22 cellular contexts compared by ENCODE assay signal in the genomic region with DNA sequence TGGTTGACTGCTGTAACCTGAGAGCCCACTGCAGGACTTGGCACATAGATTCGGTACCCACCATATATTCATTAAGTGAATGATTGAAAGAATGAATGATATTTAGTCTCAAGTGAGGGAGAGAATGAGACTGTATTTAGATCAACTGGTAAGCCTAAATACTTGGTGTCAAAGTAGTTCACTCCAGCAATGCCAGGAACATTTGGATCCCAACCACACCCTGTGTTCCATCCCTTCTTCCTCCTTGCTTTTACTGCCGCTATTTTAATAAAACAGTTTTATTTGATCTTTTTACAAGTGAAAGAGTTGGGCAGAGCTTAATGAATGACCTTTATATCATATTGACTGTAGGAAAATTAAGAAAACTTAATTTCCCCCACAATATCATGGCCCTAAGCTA.
"Had no signal": no experiment of that assay in that cellular context is flagged by ENCODE, and none has a peak within 500 bp of the region (broad histone marks: within the 10 kb centered on the region; RNA-seq: fewer than 3 reads in every experiment).

No MANE protein-coding gene starts in this region.

- H3K36me3 ChIP-seq: colonic mucosa, heart left ventricle, left lung, vagina had no signal

- H3K9me3 Mint-ChIP-seq: central memory CD8-positive, alpha-beta T cell; WTC11 had no signal

- ATAC-seq: activated CD4-positive, alpha-beta T cell treated with anti-CD3 and anti-CD28 coated beads for 36 hours; activated T-helper 17 cell treated with anti-CD3 and anti-CD28 coated beads, Interleukin-2, amount 50 U/mL, for 72 hours; body of pancreas; heart left ventricle; left lung; WTC11 had no signal

- H3K4me3 Mint-ChIP-seq: activated CD4-positive, alpha-beta memory T cell treated with anti-CD3 and anti-CD28 coated beads, Interleukin-2, amount 10 ng/mL, durations not matched to agents 7 days and 5 days; activated CD4-positive, alpha-beta T cell treated with anti-CD3 and anti-CD28 coated beads for 36 hours; activated naive CD8-positive, alpha-beta T cell treated with anti-CD3 and anti-CD28 coated beads, Interleukin-2, amount 10 ng/mL, durations not matched to agents 7 days and 5 days; activated T-helper 17 cell treated with anti-CD3 and anti-CD28 coated beads, Interleukin-2, amount 50 U/mL, for 72 hours; central memory CD8-positive, alpha-beta T cell; naive B cell; WTC11 had no signal

- H3K27me3 Mint-ChIP-seq: activated CD4-positive, alpha-beta T cell treated with anti-CD3 and anti-CD28 coated beads for 36 hours; activated naive CD8-positive, alpha-beta T cell treated with anti-CD3 and anti-CD28 coated beads, Interleukin-2, amount 10 ng/mL, durations not matched to agents 7 days and 5 days; activated T-helper 17 cell treated with anti-CD3 and anti-CD28 coated beads, Interleukin-2, amount 50 U/mL, for 72 hours; central memory CD8-positive, alpha-beta T cell; naive B cell had no signal

- H3K4me3 ChIP-seq: body of pancreas, colonic mucosa, left lung, vagina had no signal

- H3K9me3 ChIP-seq: body of pancreas, colonic mucosa, heart left ventricle, left lung, vagina had no signal

- DNase-seq: activated CD4-positive, alpha-beta memory T cell treated with anti-CD3 and anti-CD28 coated beads, Interleukin-2, amount 10 ng/mL, durations not matched to agents 7 days and 5 days; activated CD4-positive, alpha-beta T cell treated with anti-CD3 and anti-CD28 coated beads for 36 hours; activated naive CD4-positive, alpha-beta T cell treated with Interleukin-2 at 50 U/mL for 16 hours; activated naive CD8-positive, alpha-beta T cell treated with anti-CD3 and anti-CD28 coated beads, Interleukin-2, amount 10 ng/mL, durations not matched to agents 7 days and 5 days; activated T-cell treated with anti-CD3 and anti-CD28 coated beads, Interleukin-2, amount 50 U/mL, for 1 hour; amygdala; body of pancreas; colonic mucosa; erythroblast; heart left ventricle; kidney; left lung; mammary epithelial cell; naive B cell; stimulated activated CD4-positive, alpha-beta T cell treated with anti-CD3 and anti-CD28 coated beads, Interleukin-12 subunit alpha, Interleukin-12 subunit beta, amount 100 ng/mL, for 4 hours; stimulated activated CD4-positive, alpha-beta T cell treated with anti-CD3 and anti-CD28 coated beads, Interleukin-2, amount 100 ng/mL, for 24 hours; stimulated activated naive CD4-positive, alpha-beta T cell treated with Interleukin-2 at 50 U/mL for 16 hours; trophoblast cell had no signal

- H3K36me3 Mint-ChIP-seq: activated naive CD8-positive, alpha-beta T cell treated with anti-CD3 and anti-CD28 coated beads, Interleukin-2, amount 10 ng/mL, durations not matched to agents 7 days and 5 days; naive B cell; WTC11 had no signal

- H3K4me1 ChIP-seq: body of pancreas, colonic mucosa, left lung had no signal

- H3K27me3 ChIP-seq: body of pancreas, colonic mucosa, heart left ventricle, left lung, vagina had no signal

- H3K27ac Mint-ChIP-seq: activated CD4-positive, alpha-beta memory T cell treated with anti-CD3 and anti-CD28 coated beads, Interleukin-2, amount 10 ng/mL, durations not matched to agents 7 days and 5 days; activated CD4-positive, alpha-beta T cell treated with anti-CD3 and anti-CD28 coated beads for 36 hours; activated naive CD8-positive, alpha-beta T cell treated with anti-CD3 and anti-CD28 coated beads, Interleukin-2, amount 10 ng/mL, durations not matched to agents 7 days and 5 days; activated T-helper 17 cell treated with anti-CD3 and anti-CD28 coated beads, Interleukin-2, amount 50 U/mL, for 72 hours; naive B cell; WTC11 had no signal

- H3K27ac ChIP-seq: body of pancreas, colonic mucosa, vagina had no signal
